21 cellular contexts compared by ENCODE assay signal in the genomic region with DNA sequence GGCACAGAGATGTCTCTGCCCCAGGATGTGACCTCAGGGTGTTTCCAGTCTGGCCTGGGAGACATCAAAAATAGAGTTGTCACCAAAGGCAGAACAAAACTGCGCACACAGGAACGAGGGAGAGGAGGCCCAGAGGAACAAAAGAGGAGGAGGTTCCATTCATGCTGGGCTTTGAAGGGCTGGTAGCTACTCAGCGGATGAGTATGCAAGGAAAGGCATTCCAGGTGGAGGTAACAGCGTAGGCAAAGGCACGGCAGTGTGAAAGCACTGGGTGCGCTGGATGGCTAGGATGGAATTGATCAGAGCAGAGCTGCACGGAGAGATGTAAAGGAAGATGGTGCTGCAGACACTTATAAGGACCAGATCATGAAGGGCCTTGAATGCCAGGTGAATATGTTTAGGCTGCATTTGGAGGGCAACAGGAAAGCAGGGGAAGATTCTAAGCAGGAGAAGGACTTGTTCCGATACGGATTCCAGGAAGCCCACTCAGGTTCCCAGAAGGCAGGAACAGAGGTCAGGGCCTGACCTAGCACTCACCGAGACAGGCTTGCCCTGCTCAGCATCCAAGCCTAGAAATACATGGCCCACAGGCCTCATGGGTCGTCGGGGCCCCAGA. TPM values are rescaled to one million over a fixed set of nuclear protein-coding genes. Genes with fewer than 3 reads are reported as not detected.
DNase-seq lines count a peak whose midpoint lies in the region; ATAC-seq and TF ChIP-seq lines count a peak whose summit lies in the region.
"Had no signal": no experiment of that assay in that cellular context is flagged by ENCODE, and none has a peak within 500 bp of the region (broad histone marks: within the 10 kb centered on the region; RNA-seq: fewer than 3 reads in every experiment).

No MANE protein-coding gene starts in this region.

- POLR2A ChIA-PET in Caco-2 (lab: Charles Lee): no interaction called here

- H3K27me3 Mint-ChIP-seq in Caco-2 (ENCODE audit: insufficient read depth, unreplicated experiment) (no peaks in the 10 kb centered on the region), brain (peaks cover 7% of the 10 kb centered on the region), natural killer cell (ENCODE audit: low read depth in 2 of 2) (no peaks in the 10 kb centered on the region)
- H3K27me3 Mint-ChIP-seq: B cell had no signal

- no peak for ATAC-seq in natural killer cell
- no peak for ATAC-seq in stimulated activated effector memory CD8-positive, alpha-beta T cell treated with anti-CD3 and anti-CD28 coated beads, Interleukin-12 subunit alpha, Interleukin-12 subunit beta, amount 100 ng/mL, for 72 hours
- ATAC-seq: GM23338 had no signal

- H3K27ac Mint-ChIP-seq in Caco-2 (ENCODE audit: unreplicated experiment) (peak overlapping the region; percentile 56), brain (peak overlapping the region; percentile 9 to 77 (median 48)), natural killer cell (peak overlapping the region in 1 of 2 donors; percentile 65)
- H3K27ac Mint-ChIP-seq in stimulated activated effector memory CD8-positive, alpha-beta T cell treated with anti-CD3 and anti-CD28 coated beads, Interleukin-12 subunit alpha, Interleukin-12 subunit beta, amount 100 ng/mL, for 72 hours: peak overlapping the region; percentile 32
- H3K27ac Mint-ChIP-seq: B cell, GM23338 had no signal

- no peak for TF ChIP-seq CTCF in Caco-2 (IDR thresholded peaks at IDR 0.05; ENCODE audit: insufficient read depth in 1 of 2, low read depth in 1 of 2, low read length in 1 of 2, severe bottlenecking in 1 of 2, unreplicated experiment in 1 of 2)
- no peak for TF ChIP-seq CTCF in brain (conservative IDR thresholded peaks at IDR 0.05)
- TF ChIP-seq CTCF in natural killer cell (IDR thresholded peaks at IDR 0.05): no peak
- no peak for TF ChIP-seq CTCF in ascending aorta (IDR thresholded peaks at IDR 0.05)
- no peak for TF ChIP-seq CTCF in thyroid gland (IDR thresholded peaks at IDR 0.05)

- peaks cover 7% of the 10 kb centered on the region for H3K4me1 Mint-ChIP-seq in Caco-2 (ENCODE audit: low read depth, unreplicated experiment)
- H3K4me1 Mint-ChIP-seq in brain: peaks cover 70% of the 10 kb centered on the region
- H3K4me1 Mint-ChIP-seq in natural killer cell: peaks cover 32 to 41% of the 10 kb centered on the region in 2 donors
- peaks cover 46% of the 10 kb centered on the region for H3K4me1 Mint-ChIP-seq in stimulated activated effector memory CD8-positive, alpha-beta T cell treated with anti-CD3 and anti-CD28 coated beads, Interleukin-12 subunit alpha, Interleukin-12 subunit beta, amount 100 ng/mL, for 72 hours

- H3K9me3 Mint-ChIP-seq in Caco-2 (ENCODE audit: unreplicated experiment) (no peaks in the 10 kb centered on the region), brain (peaks cover 0 to 3% (median 0%) of the 10 kb centered on the region in 5 experiments), natural killer cell (no peaks in the 10 kb centered on the region)
- no peaks in the 10 kb centered on the region for H3K9me3 Mint-ChIP-seq in stimulated activated effector memory CD8-positive, alpha-beta T cell treated with anti-CD3 and anti-CD28 coated beads, Interleukin-12 subunit alpha, Interleukin-12 subunit beta, amount 100 ng/mL, for 72 hours
- H3K9me3 Mint-ChIP-seq: CD4-positive, CD25-positive, alpha-beta regulatory T cell; GM23338 had no signal

- intact Hi-C loops in Caco-2 (cut with micrococcal nuclease; ENCODE audit: unreplicated experiment): no loop called here
- intact Hi-C loops in natural killer cell (cut with micrococcal nuclease): no loop called here
- intact Hi-C loops in ascending aorta (cut with DNase I): no loop called here
- intact Hi-C loops in thyroid gland (cut with DNase I): no loop called here

- H3K4me3 ChIP-seq in Caco-2 (ENCODE audit: low read depth, low read length) (no peak overlapping the region), ascending aorta (no peak overlapping the region), thyroid gland (replicated peaks in 1 of 3) (no peak overlapping the region)
- H3K4me3 ChIP-seq: GM23338 had no signal

- CTCF ChIA-PET in Caco-2 (lab: Charles Lee): no interaction called here

- H3K27me3 ChIP-seq in Caco-2 (replicated peaks; ENCODE audit: control insufficient read depth, insufficient read depth, low read length) (no peaks in the 10 kb centered on the region), ascending aorta (no peaks in the 10 kb centered on the region), thyroid gland (no peaks in the 10 kb centered on the region)

- no peaks in the 10 kb centered on the region for H3K9me3 ChIP-seq in Caco-2
- H3K9me3 ChIP-seq in ascending aorta: no peaks in the 10 kb centered on the region
- H3K9me3 ChIP-seq in thyroid gland: no peaks in the 10 kb centered on the region

- H3K36me3 ChIP-seq in Caco-2 (ENCODE audit: control insufficient read depth, insufficient read depth, low read length): no peaks in the 10 kb centered on the region
- peaks cover 59 to 64% of the 10 kb centered on the region in 2 donors for H3K36me3 ChIP-seq in ascending aorta
- no peaks in the 10 kb centered on the region for H3K36me3 ChIP-seq in thyroid gland

- no peaks in the 10 kb centered on the region for H3K36me3 Mint-ChIP-seq in Caco-2 (ENCODE audit: insufficient read depth, unreplicated experiment)
- no peaks in the 10 kb centered on the region for H3K36me3 Mint-ChIP-seq in brain
- no peaks in the 10 kb centered on the region for H3K36me3 Mint-ChIP-seq in natural killer cell
- no peaks in the 10 kb centered on the region for H3K36me3 Mint-ChIP-seq in stimulated activated effector memory CD8-positive, alpha-beta T cell treated with anti-CD3 and anti-CD28 coated beads, Interleukin-12 subunit alpha, Interleukin-12 subunit beta, amount 100 ng/mL, for 72 hours
- H3K36me3 Mint-ChIP-seq: CD4-positive, CD25-positive, alpha-beta regulatory T cell had no signal

- H3K4me1 ChIP-seq in Caco-2 (peaks cover 13% of the 10 kb centered on the region), ascending aorta (peaks cover 8 to 33% of the 10 kb centered on the region in 2 donors), thyroid gland (peaks cover 8 to 35% of the 10 kb centered on the region in 2 donors)

- H3K4me3 Mint-ChIP-seq in Caco-2 (ENCODE audit: unreplicated experiment) (no peak overlapping the region), brain (peak overlapping the region in 1 of 5 experiments; percentile 10), natural killer cell (peak overlapping the region; percentile 3)
- H3K4me3 Mint-ChIP-seq in stimulated activated effector memory CD8-positive, alpha-beta T cell treated with anti-CD3 and anti-CD28 coated beads, Interleukin-12 subunit alpha, Interleukin-12 subunit beta, amount 100 ng/mL, for 72 hours: no peak overlapping the region
- H3K4me3 Mint-ChIP-seq: B cell; CD4-positive, CD25-positive, alpha-beta regulatory T cell; GM23338 had no signal

- no peak for TF ChIP-seq POLR2A in thyroid gland (IDR thresholded peaks at IDR 0.05)

- DNase-seq in Caco-2 (no peak), natural killer cell (no peak), ascending aorta (ENCODE audit: low spot score in 2 of 2) (no peak), thyroid gland (no peak), retina (no peak)
- no peak for DNase-seq in stimulated activated effector memory CD8-positive, alpha-beta T cell treated with anti-CD3 and anti-CD28 coated beads, Interleukin-12 subunit alpha, Interleukin-12 subunit beta, amount 100 ng/mL, for 72 hours (ENCODE audit: low spot score in 2 of 2)
- no peak for DNase-seq in activated CD8-positive, alpha-beta memory T cell treated with anti-CD3 and anti-CD28 coated beads, Interleukin-2, amount 50 U/mL, for 4 hours
- DNase-seq: 8988T; CD4-positive, CD25-positive, alpha-beta regulatory T cell; GF-D8; KBM-7; NCI-H187; NCI-H2107; NCI-H2227 treated with DMSO at 0.1 percent for 48 hours; NCI-H510A treated with DMSO at 0.1 percent for 48 hours; NCI-H774; OCI-M1; SHP77 had no signal

- BruUV-seq in Caco-2 (replicated peaks; lab: Mats Ljungman, UMichigan): no TSS peak

- no peak overlapping the region for H3K27ac ChIP-seq in ascending aorta
- no peak overlapping the region for H3K27ac ChIP-seq in thyroid gland

- 91 to 92% methylated on average over 12 of the region's 12 CpGs for WGBS in thyroid gland, 2 donors

RNA-seq across cellular contexts. Expression of gene COL16A1, which starts 6.3 kb away (rescaled TPM):
- total RNA-seq in Caco-2 (2022) (0.44 and 0.50 TPM in 2 replicates), natural killer cell (under 1 TPM in 1 of 3 donors, not detected in 2; 0.14 TPM), ascending aorta (339 TPM), thyroid gland (100 to 1,000 TPM in 2 of 4 donors, 10 to 100 TPM in 2; 61.3 to 121 (median 97.1) TPM)
- polyA plus RNA-seq in brain (ENCODE audit: insufficient read depth, low read depth, low replicate concordance): 4.9 TPM
- total RNA-seq: B cell; CD4-positive, CD25-positive, alpha-beta regulatory T cell had no signal
- polyA plus RNA-seq: CD4-positive, CD25-positive, alpha-beta regulatory T cell had no signal

RNA-seq across cellular contexts. Expression of gene PEF1, which starts 52.8 kb away (rescaled TPM):
- 21.9 and 22.1 TPM in 2 replicates for total RNA-seq in Caco-2 (2022)
- 142 TPM for polyA plus RNA-seq in brain (ENCODE audit: insufficient read depth, low read depth, low replicate concordance)
- 10 to 100 TPM; 48.9 to 62.8 (median 49.9) TPM for total RNA-seq in natural killer cell
- total RNA-seq in ascending aorta: 340 TPM
- total RNA-seq in thyroid gland: 100 to 1,000 TPM; 180 to 355 (median 312) TPM

Comparison
In these comparisons a context has a peak if more than half of its experiments do, and no peak if none do; other contexts are left out.
1. RNA of gene COL16A1, which starts 6.3 kb away (total RNA-seq): 339 TPM in ascending aorta (single experiment) and 61.3 to 121 TPM in thyroid gland; 0.44 to 0.50 TPM in Caco-2 and 0.14 TPM in natural killer cell; every median in the first group is over 10 times any median in the second.